In genomic region chr10:4283841-4284610, GRCh38 we compare ENCODE assay signal across 10 cellular contexts.
DNase-seq lines count a peak whose midpoint lies in the region; ATAC-seq and TF ChIP-seq lines count a peak whose summit lies in the region.
"Had no signal": no experiment of that assay in that cellular context is flagged by ENCODE, and none has a peak within 500 bp of the region (broad histone marks: within the 10 kb centered on the region; RNA-seq: fewer than 3 reads in every experiment).

No MANE protein-coding gene starts in this region.

- H3K4me1 ChIP-seq in right lobe of liver, result no peaks in the 10 kb centered on the region

- H3K27me3 ChIP-seq in right lobe of liver, result no peaks in the 10 kb centered on the region

- ATAC-seq in right lobe of liver, result peak; percentile 29 to 55 (median 49)

- 56% methylated on average over 7 of the region's 7 CpGs for WGBS in right lobe of liver (ENCODE audit: insufficient coverage, low coverage, low lambda C conversion rate, missing lambda C conversion rate)

- H3K9me3 ChIP-seq in right lobe of liver, result no peaks in the 10 kb centered on the region

- no peak overlapping the region for H3K4me3 ChIP-seq in right lobe of liver
- no peak overlapping the region for H3K4me3 ChIP-seq in skin epidermis

- DNase-seq in EL, result peak; percentile 28
- peak; percentile 66 for DNase-seq in dedifferentiated amniotic fluid mesenchymal stem cell (ENCODE audit: extremely low spot score)
- no peak for DNase-seq in right lobe of liver
- DNase-seq in nucleus accumbens (lab: John Stamatoyannopoulos, UW), result no peak
- no peak for DNase-seq in stimulated activated CD4-positive, alpha-beta T cell treated with anti-CD3 and anti-CD28 coated beads, Interleukin-15, amount 100 ng/mL, for 24 hours
- no peak for DNase-seq in SW 1271 (lab: John Stamatoyannopoulos, UW)
- no peak for DNase-seq in NCI-H1694 treated with DMSO at 0.1 percent for 48 hours (lab: John Stamatoyannopoulos, UW)
- DNase-seq: small intestine had no signal

- no peak for TF ChIP-seq CTCF in right lobe of liver (IDR thresholded peaks at IDR 0.05)

- H3K36me3 ChIP-seq in right lobe of liver, result no peaks in the 10 kb centered on the region

- intact Hi-C loops in right lobe of liver (cut with DNase I), result no loop called here

- TF ChIP-seq POLR2A in right lobe of liver (IDR thresholded peaks at IDR 0.05), result no peak

- H3K27ac ChIP-seq in right lobe of liver, result peak overlapping the region in 1 of 3 donors; percentile 20
- H3K27ac ChIP-seq in skin epidermis, result peak overlapping the region in 12 of 21 experiments; percentile 23 to 88 (median 46)
- H3K27ac ChIP-seq: KMS-11 had no signal

Comparison
In these comparisons a context has a peak if more than half of its experiments do, and no peak if none do; other contexts are left out.
1. DNase-seq: peak in EL (single experiment) and dedifferentiated amniotic fluid mesenchymal stem cell (single experiment); none in right lobe of liver (0 of 3), nucleus accumbens (0 of 56), stimulated activated CD4-positive, alpha-beta T cell treated with anti-CD3 and anti-CD28 coated beads, Interleukin-15, amount 100 ng/mL, for 24 hours (single experiment), SW 1271 (0 of 2) and NCI-H1694 treated with DMSO at 0.1 percent for 48 hours (single experiment).